Comparison of ENCODE assay signal across 1 cellular context in the genomic region with DNA sequence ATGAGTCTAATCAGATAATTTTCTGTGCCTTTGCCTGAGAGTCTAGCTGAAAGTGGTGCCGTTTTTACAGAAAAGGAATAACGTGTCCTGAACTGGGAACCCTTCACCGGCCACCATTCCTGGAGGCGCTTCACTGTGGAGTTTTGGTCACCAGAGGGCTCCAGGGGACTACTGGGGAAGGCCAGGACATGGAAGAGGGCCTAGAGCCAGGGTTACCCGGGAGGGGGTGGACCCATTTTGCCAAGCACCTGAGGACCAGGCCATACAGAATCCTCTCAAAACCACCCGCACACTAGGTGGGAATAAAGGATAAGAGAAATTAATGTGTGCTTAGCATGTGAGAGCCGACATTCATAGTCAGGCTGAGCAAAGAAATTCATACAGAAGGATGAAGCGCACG.
TF ChIP-seq lines count a peak whose summit lies in the region.

No MANE protein-coding gene starts in this region.

TF ChIP-seq in H1, 55 proteins besides CTCF, POLR2A, EP300 and RAD21:
- TF ChIP-seq YY1 (IDR thresholded peaks at IDR 0.05; ENCODE audit: low read depth, low read length), result 0 out of 2 replicates have a peak, but pooled peaks have one; percentile 30
